Comparison of ENCODE assay signal across 10 cellular contexts in genomic region chr14:90368946-90369721, GRCh38. TPM values are rescaled to one million over a fixed set of nuclear protein-coding genes. Genes with fewer than 3 reads are reported as not detected.
DNase-seq lines count a peak whose midpoint lies in the region; ATAC-seq, FAIRE-seq and TF ChIP-seq lines count a peak whose summit lies in the region.
"Had no signal": no experiment of that assay in that cellular context is flagged by ENCODE, and none has a peak within 500 bp of the region (broad histone marks: within the 10 kb centered on the region; RNA-seq: fewer than 3 reads in every experiment).

No MANE protein-coding gene starts in this region.

- peaks cover 0 to 2% (median 0%) of the 10 kb centered on the region in 7 donors for H3K27me3 ChIP-seq in heart right ventricle

- H3K4me3 ChIP-seq in heart right ventricle: no peak overlapping the region

- peak; percentile 53 for FAIRE-seq in frontal cortex (lab: Jason Lieb, UNC)

- ATAC-seq in heart right ventricle (no peak), left cardiac atrium (no peak), GM21515 (IDR thresholded peaks at IDR 0.05; ENCODE audit: unreplicated experiment) (no peak)

- POLR2A ChIA-PET in RWPE1 (lab: Yijun Ruan, JAX; ENCODE audit: low non-redundant PET): no interaction called here

- WGBS in heart right ventricle, 2 donors: 66 to 67% methylated on average over 1 of the region's 1 CpG

- intact Hi-C loops in heart right ventricle (cut with DNase I): no loop called here
- intact Hi-C loops in left cardiac atrium (cut with DNase I): no loop called here

- DNase-seq in heart right ventricle: no peak
- DNase-seq in left cardiac atrium: no peak
- no peak for DNase-seq in RWPE1 (ENCODE audit: low spot score)
- no peak for DNase-seq in frontal cortex (ENCODE audit: low spot score in 2 of 2)
- peak; percentile 79 for DNase-seq in superior temporal gyrus (ENCODE audit: extremely low spot score)
- no peak for DNase-seq in SKM-1 (lab: John Stamatoyannopoulos, UW; ENCODE audit: unreplicated experiment)
- DNase-seq in T-helper 9 cell: no peak
- DNase-seq: activated CD4-positive, CD25-positive, alpha-beta regulatory T cell; NCI-H510A had no signal

- no peaks in the 10 kb centered on the region for H3K4me1 ChIP-seq in heart right ventricle

- no peaks in the 10 kb centered on the region for H3K36me3 ChIP-seq in heart right ventricle

- CTCF ChIA-PET in RWPE1 (lab: Yijun Ruan, JAX): interaction anchor here (0.8 to 0.9 kb wide), 2 partner anchors 10 to 389 kb away, joined by 3 to 6 read pairs; no protein-coding TSS in a partner anchor

- H3K9me3 ChIP-seq in heart right ventricle: no peaks in the 10 kb centered on the region

- H3K27ac ChIP-seq in heart right ventricle (no peak overlapping the region), RWPE1 (no peak overlapping the region)

- TF ChIP-seq CTCF in heart right ventricle (IDR thresholded peaks at IDR 0.05) (peak in 5 of 9 donors; percentile 3 to 39 (median 26)), RWPE1 (conservative IDR thresholded peaks at IDR 0.05; ENCODE audit: low read depth) (0 out of 2 replicates have a peak, but pooled peaks have one; percentile 14)

RNA-seq across cellular contexts. Expression of gene CALM1, which starts 27.7 kb away (rescaled TPM):
- total RNA-seq in heart right ventricle: 100 to 1,000 TPM; 409 to 787 (median 454) TPM
- 100 to 1,000 TPM; 293 to 352 TPM for polyA plus RNA-seq in heart right ventricle
- 100 to 1,000 TPM; 428 to 511 TPM for total RNA-seq in left cardiac atrium
- 1,432 TPM for total RNA-seq in frontal cortex

RNA-seq across cellular contexts. Expression of gene NRDE2, which starts 37.4 kb away (rescaled TPM):
- 10 to 100 TPM; 11.2 to 16.7 (median 13.5) TPM for total RNA-seq in heart right ventricle
- polyA plus RNA-seq in heart right ventricle: 10 to 100 TPM in 1 of 2 donors, 1 to 10 TPM in 1; 4.3 to 15.9 TPM
- total RNA-seq in left cardiac atrium: 10 to 100 TPM; 12.0 to 13.1 TPM
- total RNA-seq in frontal cortex: 13.9 TPM
